ENCODE assay signal across 19 cellular contexts in genomic region chr6:4114123-4114522, GRCh38. TPM values are rescaled to one million over a fixed set of nuclear protein-coding genes. Genes with fewer than 3 reads are reported as not detected.
"Had no signal": no experiment of that assay in that cellular context is flagged by ENCODE, and none has a peak within 500 bp of the region (broad histone marks: within the 10 kb centered on the region; RNA-seq: fewer than 3 reads in every experiment).

No MANE protein-coding gene starts in this region.

- ATAC-seq: activated T-cell treated with anti-CD3 and anti-CD28 coated beads, Interleukin-2, amount 50 U/mL, for 72 hours; left cardiac atrium; natural killer cell; right cardiac atrium had no signal

- H3K9me3 ChIP-seq: colonic mucosa, esophagus squamous epithelium, suprapubic skin had no signal

- H3K4me3 ChIP-seq: ascending aorta, colonic mucosa, esophagus squamous epithelium, suprapubic skin, upper lobe of left lung had no signal

- H3K4me3 Mint-ChIP-seq: activated CD4-positive, alpha-beta memory T cell treated with anti-CD3 and anti-CD28 coated beads for 36 hours; activated naive CD8-positive, alpha-beta T cell treated with anti-CD3 and anti-CD28 coated beads, Interleukin-2, amount 10 ng/mL, durations not matched to agents 7 days and 5 days; activated T-cell treated with anti-CD3 and anti-CD28 coated beads, Interleukin-2, amount 50 U/mL, for 72 hours; immature natural killer cell; natural killer cell had no signal

- DNase-seq: activated CD4-positive, alpha-beta memory T cell treated with anti-CD3 and anti-CD28 coated beads for 36 hours; activated CD8-positive, alpha-beta memory T cell treated with anti-CD3 and anti-CD28 coated beads, Interleukin-2, amount 50 U/mL, for 4 hours; activated gamma-delta T cell treated with Interleukin-2 at 50 U/mL for 16 hours; activated naive CD8-positive, alpha-beta T cell treated with anti-CD3 and anti-CD28 coated beads, Interleukin-2, amount 10 ng/mL, durations not matched to agents 7 days and 5 days; activated T-cell treated with anti-CD3 and anti-CD28 coated beads, Interleukin-2, amount 50 U/mL, for 72 hours; colonic mucosa; esophagus squamous epithelium; immature natural killer cell; left cardiac atrium; natural killer cell; right cardiac atrium; stimulated activated naive CD4-positive, alpha-beta T cell treated with Interleukin-2 at 50 U/mL for 16 hours; T-helper 9 cell; upper lobe of left lung had no signal

- H3K9me3 Mint-ChIP-seq: natural killer cell had no signal

- H3K27me3 Mint-ChIP-seq: activated CD4-positive, alpha-beta memory T cell treated with anti-CD3 and anti-CD28 coated beads for 36 hours had no signal

- H3K27ac Mint-ChIP-seq: activated CD4-positive, alpha-beta memory T cell treated with anti-CD3 and anti-CD28 coated beads for 36 hours; activated naive CD8-positive, alpha-beta T cell treated with anti-CD3 and anti-CD28 coated beads, Interleukin-2, amount 10 ng/mL, durations not matched to agents 7 days and 5 days; activated T-cell treated with anti-CD3 and anti-CD28 coated beads, Interleukin-2, amount 50 U/mL, for 72 hours; immature natural killer cell; natural killer cell had no signal

- H3K4me1 ChIP-seq: colonic mucosa, suprapubic skin, upper lobe of left lung had no signal

- H3K4me1 Mint-ChIP-seq: activated naive CD8-positive, alpha-beta T cell treated with anti-CD3 and anti-CD28 coated beads, Interleukin-2, amount 10 ng/mL, durations not matched to agents 7 days and 5 days; immature natural killer cell; natural killer cell had no signal

- H3K27me3 ChIP-seq: ascending aorta, colonic mucosa, esophagus squamous epithelium, suprapubic skin, upper lobe of left lung had no signal

- H3K27ac ChIP-seq: ascending aorta, colonic mucosa, esophagus squamous epithelium, suprapubic skin, upper lobe of left lung had no signal

RNA-seq across cellular contexts. Expression of gene FAM217A, which starts 35.2 kb away (rescaled TPM):
- total RNA-seq: activated CD4-positive, alpha-beta memory T cell treated with anti-CD3 and anti-CD28 coated beads for 36 hours; activated naive CD8-positive, alpha-beta T cell treated with anti-CD3 and anti-CD28 coated beads, Interleukin-2, amount 10 ng/mL, durations not matched to agents 7 days and 5 days; activated T-cell treated with anti-CD3 and anti-CD28 coated beads, Interleukin-2, amount 50 U/mL, for 72 hours; ascending aorta; cardiac septum; colonic mucosa; esophagus squamous epithelium; left cardiac atrium; lung microvascular endothelial cell; natural killer cell; posterior vena cava; right cardiac atrium; suprapubic skin; upper lobe of left lung had no signal
- polyA plus RNA-seq: right cardiac atrium had no signal
